ENCODE assay signal across 1 cellular context in the genomic region with DNA sequence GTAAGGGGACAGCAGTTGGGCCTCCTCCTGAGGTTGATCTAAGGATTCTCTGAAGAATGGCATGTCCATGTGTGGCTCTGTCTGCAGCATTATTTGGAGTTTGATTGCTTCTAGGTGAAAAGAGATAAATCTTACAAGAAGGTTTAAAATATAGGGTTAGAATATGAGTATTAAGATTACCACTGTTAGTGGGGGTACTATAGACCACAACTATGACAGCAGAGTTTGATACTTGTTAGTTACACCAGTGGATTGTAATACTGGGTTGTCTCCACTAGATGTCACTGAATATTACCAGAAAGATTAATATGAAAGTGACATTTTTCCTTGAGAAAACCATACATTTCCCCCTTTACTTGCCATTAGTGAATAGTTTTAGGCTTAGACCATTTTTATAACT.
TF ChIP-seq lines count a peak whose summit lies in the region.

No MANE protein-coding gene starts in this region.

TF ChIP-seq in H1, 55 proteins besides CTCF, POLR2A, EP300 and RAD21:
- TF ChIP-seq JUN (IDR thresholded peaks at IDR 0.05; ENCODE audit: low read depth, low read length): no peak
- TF ChIP-seq SUZ12 (IDR thresholded peaks at IDR 0.05; ENCODE audit: low read length): no peak
- no peak for TF ChIP-seq POU5F1 (IDR thresholded peaks at IDR 0.05; ENCODE audit: low read depth, low read length)
- TF ChIP-seq BACH1 (IDR thresholded peaks at IDR 0.05; ENCODE audit: low read length): no peak
- no peak for TF ChIP-seq TCF12 (IDR thresholded peaks at IDR 0.05; ENCODE audit: low read depth, low read length)
- no peak for TF ChIP-seq CBX8 (IDR thresholded peaks at IDR 0.05; ENCODE audit: borderline replicate concordance, low read depth, low read length)
- TF ChIP-seq KDM1A (IDR thresholded peaks at IDR 0.05; ENCODE audit: borderline replicate concordance, low read length): no peak
- TF ChIP-seq SP4 (IDR thresholded peaks at IDR 0.05; ENCODE audit: low read length): no peak
- no peak for TF ChIP-seq BRCA1 (IDR thresholded peaks at IDR 0.05; ENCODE audit: low read depth, low read length)
- TF ChIP-seq CEBPB (IDR thresholded peaks at IDR 0.05; ENCODE audit: low read depth, low read length): no peak
TF ChIP-seq in H1: peak in this region for 0.
